ENCODE assay signal across 1 cellular context in the genomic region with DNA sequence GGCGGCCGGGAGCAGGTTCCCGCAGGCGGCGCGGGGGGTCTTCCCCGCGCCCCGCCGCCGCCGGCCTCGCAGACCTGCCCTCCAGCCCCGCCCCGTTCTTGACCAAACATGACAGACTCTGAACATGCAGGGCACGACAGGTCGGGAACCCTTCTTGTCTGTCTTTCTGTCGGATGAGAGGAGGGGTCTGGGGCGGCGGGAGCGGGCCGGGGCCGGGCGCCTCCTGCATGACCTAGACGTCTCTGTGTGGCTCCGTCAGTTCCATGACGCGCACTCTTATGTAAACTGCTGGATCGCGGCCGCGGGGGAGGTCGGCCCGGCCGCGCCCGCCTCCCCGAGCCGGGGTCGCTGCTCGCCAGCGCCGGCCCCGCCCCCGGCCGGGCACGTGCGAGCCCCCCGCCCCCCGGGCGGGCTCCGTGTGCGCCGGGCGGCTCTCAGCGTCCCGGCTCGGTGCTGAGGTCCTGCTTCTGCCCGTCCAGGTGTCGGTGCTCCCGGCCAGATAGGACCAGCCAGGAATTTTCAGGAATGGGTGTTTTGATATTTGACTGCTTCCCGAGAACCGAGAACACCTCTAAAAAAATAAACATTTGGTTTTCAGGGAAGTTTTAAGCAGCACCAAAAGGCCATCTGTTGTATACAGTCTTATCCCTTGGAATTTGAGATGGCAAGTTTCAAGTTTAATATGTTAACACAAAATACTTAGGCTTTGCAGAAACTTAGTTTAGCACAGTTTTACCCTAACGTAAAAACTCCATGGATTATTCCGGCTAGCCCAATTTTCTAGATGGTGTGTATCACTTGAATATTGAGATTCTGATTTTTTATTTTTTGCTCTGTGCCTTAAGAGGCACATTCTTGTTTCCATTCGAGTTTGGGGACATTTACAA.
TF ChIP-seq lines count a peak whose summit lies in the region.

No MANE protein-coding gene starts in this region.

TF ChIP-seq in HepG2, 621 proteins besides CTCF, POLR2A, EP300 and RAD21 (continued from another document and continues in another):
- TF ChIP-seq, protein P1, sequence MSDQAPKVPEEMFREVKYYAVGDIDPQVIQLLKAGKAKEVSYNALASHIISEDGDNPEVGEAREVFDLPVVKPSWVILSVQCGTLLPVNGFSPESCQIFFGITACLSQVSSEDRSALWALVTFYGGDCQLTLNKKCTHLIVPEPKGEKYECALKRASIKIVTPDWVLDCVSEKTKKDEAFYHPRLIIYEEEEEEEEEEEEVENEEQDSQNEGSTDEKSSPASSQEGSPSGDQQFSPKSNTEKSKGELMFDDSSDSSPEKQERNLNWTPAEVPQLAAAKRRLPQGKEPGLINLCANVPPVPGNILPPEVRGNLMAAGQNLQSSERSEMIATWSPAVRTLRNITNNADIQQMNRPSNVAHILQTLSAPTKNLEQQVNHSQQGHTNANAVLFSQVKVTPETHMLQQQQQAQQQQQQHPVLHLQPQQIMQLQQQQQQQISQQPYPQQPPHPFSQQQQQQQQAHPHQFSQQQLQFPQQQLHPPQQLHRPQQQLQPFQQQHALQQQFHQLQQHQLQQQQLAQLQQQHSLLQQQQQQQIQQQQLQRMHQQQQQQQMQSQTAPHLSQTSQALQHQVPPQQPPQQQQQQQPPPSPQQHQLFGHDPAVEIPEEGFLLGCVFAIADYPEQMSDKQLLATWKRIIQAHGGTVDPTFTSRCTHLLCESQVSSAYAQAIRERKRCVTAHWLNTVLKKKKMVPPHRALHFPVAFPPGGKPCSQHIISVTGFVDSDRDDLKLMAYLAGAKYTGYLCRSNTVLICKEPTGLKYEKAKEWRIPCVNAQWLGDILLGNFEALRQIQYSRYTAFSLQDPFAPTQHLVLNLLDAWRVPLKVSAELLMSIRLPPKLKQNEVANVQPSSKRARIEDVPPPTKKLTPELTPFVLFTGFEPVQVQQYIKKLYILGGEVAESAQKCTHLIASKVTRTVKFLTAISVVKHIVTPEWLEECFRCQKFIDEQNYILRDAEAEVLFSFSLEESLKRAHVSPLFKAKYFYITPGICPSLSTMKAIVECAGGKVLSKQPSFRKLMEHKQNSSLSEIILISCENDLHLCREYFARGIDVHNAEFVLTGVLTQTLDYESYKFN (CRISPR knock-in tag; conservative IDR thresholded peaks at IDR 0.05): no peak
- TF ChIP-seq RERE (CRISPR knock-in tag; IDR thresholded peaks at IDR 0.05; ENCODE audit: low read depth) (no peak), MIER3 (CRISPR knock-in tag; IDR thresholded peaks at IDR 0.05; ENCODE audit: borderline replicate concordance) (no peak), SMAD9 (CRISPR knock-in tag; IDR thresholded peaks at IDR 0.05) (no peak), SSRP1 (CRISPR knock-in tag; IDR thresholded peaks at IDR 0.05) (no peak), CERS6 (CRISPR knock-in tag; IDR thresholded peaks at IDR 0.05) (no peak), ASH2L (IDR thresholded peaks at IDR 0.05; ENCODE audit: insufficient read length, low read depth, low read length) (peak; percentile 71), DR1 (CRISPR knock-in tag; IDR thresholded peaks at IDR 0.05) (no peak; the same call in 1 of the 2 replicates), SRF (IDR thresholded peaks at IDR 0.05; ENCODE audit: low read depth, low read length) (0 out of 2 replicates have a peak, but pooled peaks have one; percentile 0), TRIM24 (CRISPR knock-in tag; IDR thresholded peaks at IDR 0.05) (no peak), BCLAF1 (IDR thresholded peaks at IDR 0.05) (no peak), MIER2 (CRISPR knock-in tag; IDR thresholded peaks at IDR 0.05) (0 out of 2 replicates have a peak, but pooled peaks have one; percentile 18), ZNF549 (CRISPR knock-in tag; IDR thresholded peaks at IDR 0.05) (no peak), BCL3 (CRISPR knock-in tag; IDR thresholded peaks at IDR 0.05) (no peak), PCBP1 (IDR thresholded peaks at IDR 0.05; ENCODE audit: borderline replicate concordance, low read depth, low read length) (no peak), ZFY (CRISPR knock-in tag; IDR thresholded peaks at IDR 0.05) (no peak; the same call in 1 of the 2 replicates), MBNL3 (CRISPR knock-in tag; conservative IDR thresholded peaks at IDR 0.05) (no peak), MLX (CRISPR knock-in tag; IDR thresholded peaks at IDR 0.05) (peak; percentile 4; the same call in 1 of the 2 replicates), RFX1 (IDR thresholded peaks at IDR 0.05) (no peak), SAP130 (CRISPR knock-in tag; IDR thresholded peaks at IDR 0.05; ENCODE audit: low read depth) (peak; percentile 59), CEBPG (CRISPR knock-in tag; IDR thresholded peaks at IDR 0.05) (no peak)
- TF ChIP-seq, protein P2, sequence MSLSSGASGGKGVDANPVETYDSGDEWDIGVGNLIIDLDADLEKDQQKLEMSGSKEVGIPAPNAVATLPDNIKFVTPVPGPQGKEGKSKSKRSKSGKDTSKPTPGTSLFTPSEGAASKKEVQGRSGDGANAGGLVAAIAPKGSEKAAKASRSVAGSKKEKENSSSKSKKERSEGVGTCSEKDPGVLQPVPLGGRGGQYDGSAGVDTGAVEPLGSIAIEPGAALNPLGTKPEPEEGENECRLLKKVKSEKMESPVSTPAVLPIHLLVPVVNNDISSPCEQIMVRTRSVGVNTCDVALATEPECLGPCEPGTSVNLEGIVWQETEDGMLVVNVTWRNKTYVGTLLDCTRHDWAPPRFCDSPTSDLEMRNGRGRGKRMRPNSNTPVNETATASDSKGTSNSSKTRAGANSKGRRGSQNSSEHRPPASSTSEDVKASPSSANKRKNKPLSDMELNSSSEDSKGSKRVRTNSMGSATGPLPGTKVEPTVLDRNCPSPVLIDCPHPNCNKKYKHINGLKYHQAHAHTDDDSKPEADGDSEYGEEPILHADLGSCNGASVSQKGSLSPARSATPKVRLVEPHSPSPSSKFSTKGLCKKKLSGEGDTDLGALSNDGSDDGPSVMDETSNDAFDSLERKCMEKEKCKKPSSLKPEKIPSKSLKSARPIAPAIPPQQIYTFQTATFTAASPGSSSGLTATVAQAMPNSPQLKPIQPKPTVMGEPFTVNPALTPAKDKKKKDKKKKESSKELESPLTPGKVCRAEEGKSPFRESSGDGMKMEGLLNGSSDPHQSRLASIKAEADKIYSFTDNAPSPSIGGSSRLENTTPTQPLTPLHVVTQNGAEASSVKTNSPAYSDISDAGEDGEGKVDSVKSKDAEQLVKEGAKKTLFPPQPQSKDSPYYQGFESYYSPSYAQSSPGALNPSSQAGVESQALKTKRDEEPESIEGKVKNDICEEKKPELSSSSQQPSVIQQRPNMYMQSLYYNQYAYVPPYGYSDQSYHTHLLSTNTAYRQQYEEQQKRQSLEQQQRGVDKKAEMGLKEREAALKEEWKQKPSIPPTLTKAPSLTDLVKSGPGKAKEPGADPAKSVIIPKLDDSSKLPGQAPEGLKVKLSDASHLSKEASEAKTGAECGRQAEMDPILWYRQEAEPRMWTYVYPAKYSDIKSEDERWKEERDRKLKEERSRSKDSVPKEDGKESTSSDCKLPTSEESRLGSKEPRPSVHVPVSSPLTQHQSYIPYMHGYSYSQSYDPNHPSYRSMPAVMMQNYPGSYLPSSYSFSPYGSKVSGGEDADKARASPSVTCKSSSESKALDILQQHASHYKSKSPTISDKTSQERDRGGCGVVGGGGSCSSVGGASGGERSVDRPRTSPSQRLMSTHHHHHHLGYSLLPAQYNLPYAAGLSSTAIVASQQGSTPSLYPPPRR (CRISPR knock-in tag; IDR thresholded peaks at IDR 0.05; ENCODE audit: borderline replicate concordance): peak; percentile 5; the same call in 1 of the 2 replicates
- TF ChIP-seq, protein P3, sequence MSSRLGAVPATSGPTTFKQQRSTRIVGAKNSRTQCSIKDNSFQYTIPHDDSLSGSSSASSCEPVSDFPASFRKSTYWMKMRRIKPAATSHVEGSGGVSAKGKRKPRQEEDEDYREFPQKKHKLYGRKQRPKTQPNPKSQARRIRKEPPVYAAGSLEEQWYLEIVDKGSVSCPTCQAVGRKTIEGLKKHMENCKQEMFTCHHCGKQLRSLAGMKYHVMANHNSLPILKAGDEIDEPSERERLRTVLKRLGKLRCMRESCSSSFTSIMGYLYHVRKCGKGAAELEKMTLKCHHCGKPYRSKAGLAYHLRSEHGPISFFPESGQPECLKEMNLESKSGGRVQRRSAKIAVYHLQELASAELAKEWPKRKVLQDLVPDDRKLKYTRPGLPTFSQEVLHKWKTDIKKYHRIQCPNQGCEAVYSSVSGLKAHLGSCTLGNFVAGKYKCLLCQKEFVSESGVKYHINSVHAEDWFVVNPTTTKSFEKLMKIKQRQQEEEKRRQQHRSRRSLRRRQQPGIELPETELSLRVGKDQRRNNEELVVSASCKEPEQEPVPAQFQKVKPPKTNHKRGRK (CRISPR knock-in tag; IDR thresholded peaks at IDR 0.05): no peak
- TF ChIP-seq, protein P4, sequence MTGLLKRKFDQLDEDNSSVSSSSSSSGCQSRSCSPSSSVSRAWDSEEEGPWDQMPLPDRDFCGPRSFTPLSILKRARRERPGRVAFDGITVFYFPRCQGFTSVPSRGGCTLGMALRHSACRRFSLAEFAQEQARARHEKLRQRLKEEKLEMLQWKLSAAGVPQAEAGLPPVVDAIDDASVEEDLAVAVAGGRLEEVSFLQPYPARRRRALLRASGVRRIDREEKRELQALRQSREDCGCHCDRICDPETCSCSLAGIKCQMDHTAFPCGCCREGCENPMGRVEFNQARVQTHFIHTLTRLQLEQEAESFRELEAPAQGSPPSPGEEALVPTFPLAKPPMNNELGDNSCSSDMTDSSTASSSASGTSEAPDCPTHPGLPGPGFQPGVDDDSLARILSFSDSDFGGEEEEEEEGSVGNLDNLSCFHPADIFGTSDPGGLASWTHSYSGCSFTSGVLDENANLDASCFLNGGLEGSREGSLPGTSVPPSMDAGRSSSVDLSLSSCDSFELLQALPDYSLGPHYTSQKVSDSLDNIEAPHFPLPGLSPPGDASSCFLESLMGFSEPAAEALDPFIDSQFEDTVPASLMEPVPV (CRISPR knock-in tag; IDR thresholded peaks at IDR 0.05): no peak; the same call in 1 of the 2 replicates
